In genomic region chr17:1399679-1400512, GRCh38 we compare ENCODE assay signal across 8 cellular contexts. TPM values are rescaled to one million over a fixed set of nuclear protein-coding genes. Genes with fewer than 3 reads are reported as not detected.
DNase-seq lines count a peak whose midpoint lies in the region; ATAC-seq and TF ChIP-seq lines count a peak whose summit lies in the region.

Gene YWHAE, minus strand, starts transcription at chr17:1400222. Its CDS starts 112 bp downstream, at chr17:1400110.

- H3K4me1 ChIP-seq in DND-41 (ENCODE audit: insufficient read depth, low read length) (peaks cover 40% of the 10 kb centered on the region), GM23338 (ENCODE audit: insufficient read depth) (peaks cover 26% of the 10 kb centered on the region), fibroblast of lung (ENCODE audit: control insufficient read depth, extremely low read depth, insufficient read depth, low read length) (no peaks in the 10 kb centered on the region)

- TF ChIP-seq CTCF in DND-41 (IDR thresholded peaks at IDR 0.05; ENCODE audit: borderline replicate concordance, extremely low read depth, low read length, poor library complexity, severe bottlenecking) (peak; percentile 1), GM23338 (conservative IDR thresholded peaks at IDR 0.05; ENCODE audit: low read depth in 2 of 2) (no peak), fibroblast of lung (conservative IDR thresholded peaks at IDR 0.05 in 1 of 2, IDR thresholded peaks at IDR 0.05 in 1 of 2; ENCODE audit: low read depth in 1 of 2, low read length in 2 of 2) (no peak)

- H3K79me2 ChIP-seq in DND-41 (ENCODE audit: insufficient read depth, low read length) (peaks cover 51% of the 10 kb centered on the region), GM23338 (replicated peaks; ENCODE audit: insufficient read depth) (peaks cover 49% of the 10 kb centered on the region), fibroblast of lung (ENCODE audit: control insufficient read depth, insufficient read depth, low read length) (peaks cover 51% of the 10 kb centered on the region)

- POLR2A ChIA-PET in naive thymus-derived CD8-positive, alpha-beta T cell (lab: Charles Lee): interaction anchor here (0.6 to 2.7 kb wide), 19 partner anchors 9 to 1345 kb away, joined by 3 to 29 read pairs (median 4); partner anchors contain the start of genes CRK, INPP5K and SLC43A2

- peak; percentile 95 for ATAC-seq in DND-41 (ENCODE audit: insufficient read depth, low read depth)
- peak; percentile 91 for ATAC-seq in GM23338
- peak; percentile 96 for ATAC-seq in activated T-helper 17 cell treated with anti-CD3 and anti-CD28 coated beads, Interleukin-2, amount 50 U/mL, for 72 hours (replicated peaks)
- peak; percentile 87 to 89 for ATAC-seq in naive thymus-derived CD8-positive, alpha-beta T cell

- peaks cover 11% of the 10 kb centered on the region for H3K27me3 Mint-ChIP-seq in GM23338 (ENCODE audit: insufficient read depth, low read depth, poor library complexity)
- no peaks in the 10 kb centered on the region for H3K27me3 Mint-ChIP-seq in activated T-helper 17 cell treated with anti-CD3 and anti-CD28 coated beads, Interleukin-2, amount 50 U/mL, for 72 hours
- no peaks in the 10 kb centered on the region for H3K27me3 Mint-ChIP-seq in naive thymus-derived CD8-positive, alpha-beta T cell

- no peaks in the 10 kb centered on the region; the same call in 1 of the 2 replicates for H3F3A ChIP-seq in GM23338 (replicated peaks; ENCODE audit: low read depth)

- peak within 1 kb of the TSS; percentile 97 for H3K9ac ChIP-seq in DND-41 (ENCODE audit: low read depth, low read length)
- H3K9ac ChIP-seq in fibroblast of lung (ENCODE audit: insufficient read depth, low read length): peak within 1 kb of the TSS; percentile 100

- peak within 1 kb of the TSS; percentile 100 for H3K27ac ChIP-seq in DND-41 (ENCODE audit: low read length)
- H3K27ac ChIP-seq in GM23338 (ENCODE audit: low read depth): peak within 1 kb of the TSS; percentile 99
- H3K27ac ChIP-seq in fibroblast of lung (ENCODE audit: insufficient read depth, low read length): peak within 1 kb of the TSS; percentile 99

- peak within 1 kb of the TSS; percentile 100 for H3K27ac Mint-ChIP-seq in GM23338
- peak within 1 kb of the TSS; percentile 100 for H3K27ac Mint-ChIP-seq in activated T-helper 17 cell treated with anti-CD3 and anti-CD28 coated beads, Interleukin-2, amount 50 U/mL, for 72 hours
- H3K27ac Mint-ChIP-seq in naive thymus-derived CD8-positive, alpha-beta T cell: peak within 1 kb of the TSS; percentile 95 to 100 (median 99)

- H3K4me3 ChIP-seq in DND-41 (ENCODE audit: low read depth in 1 of 2, low read length in 2 of 2) (peak within 1 kb of the TSS; percentile 86 to 99), GM23338 (peak within 1 kb of the TSS; percentile 92), fibroblast of lung (replicated peaks in 1 of 4; ENCODE audit: control extremely low read depth in 1 of 4, insufficient read depth in 1 of 4, low read depth in 3 of 4, low read length in 4 of 4) (peak within 1 kb of the TSS; percentile 60 to 99 (median 90))

- H3K4me2 ChIP-seq in DND-41 (ENCODE audit: insufficient read depth, low read length) (peak within 1 kb of the TSS; percentile 95), GM23338 (peak within 1 kb of the TSS; percentile 91), fibroblast of lung (ENCODE audit: extremely low read depth, insufficient read depth, low read length) (peak within 1 kb of the TSS; percentile 83)

- peaks cover 46% of the 10 kb centered on the region for H3K36me3 Mint-ChIP-seq in GM23338 (ENCODE audit: low read depth)
- H3K36me3 Mint-ChIP-seq in activated T-helper 17 cell treated with anti-CD3 and anti-CD28 coated beads, Interleukin-2, amount 50 U/mL, for 72 hours (ENCODE audit: low read depth): peaks cover 57% of the 10 kb centered on the region
- peaks cover 0 to 30% (median 0%) of the 10 kb centered on the region in 3 donors for H3K36me3 Mint-ChIP-seq in naive thymus-derived CD8-positive, alpha-beta T cell

- H3K4me1 Mint-ChIP-seq in GM23338: peaks cover 18% of the 10 kb centered on the region
- peaks cover 11% of the 10 kb centered on the region for H3K4me1 Mint-ChIP-seq in activated T-helper 17 cell treated with anti-CD3 and anti-CD28 coated beads, Interleukin-2, amount 50 U/mL, for 72 hours
- peaks cover 22 to 44% (median 41%) of the 10 kb centered on the region in 4 donors for H3K4me1 Mint-ChIP-seq in naive thymus-derived CD8-positive, alpha-beta T cell

- H3K36me3 ChIP-seq in DND-41 (ENCODE audit: insufficient read depth, low read length) (peaks cover 45% of the 10 kb centered on the region), GM23338 (ENCODE audit: insufficient read depth) (no peaks in the 10 kb centered on the region), fibroblast of lung (ENCODE audit: control insufficient read depth, insufficient read depth, low read length) (no peaks in the 10 kb centered on the region)

- H4K20me1 ChIP-seq in DND-41 (ENCODE audit: insufficient read depth, low read length) (peaks cover 45% of the 10 kb centered on the region), GM23338 (replicated peaks; ENCODE audit: insufficient read depth) (peaks cover 34% of the 10 kb centered on the region), fibroblast of lung (ENCODE audit: control insufficient read depth, extremely low read depth, insufficient read depth, low read length) (peaks cover 9% of the 10 kb centered on the region)

- H3K27me3 ChIP-seq in DND-41 (ENCODE audit: insufficient read depth, low read length, poor library complexity): no peaks in the 10 kb centered on the region
- no peaks in the 10 kb centered on the region for H3K27me3 ChIP-seq in GM23338 (ENCODE audit: insufficient read depth)
- H3K27me3 ChIP-seq in fibroblast of lung (ENCODE audit: control insufficient read depth, insufficient read depth, low read length): no peaks in the 10 kb centered on the region

- H3K9me2 ChIP-seq in GM23338 (ENCODE audit: insufficient read depth): no peaks in the 10 kb centered on the region

- H3K4me3 Mint-ChIP-seq in GM23338: peak within 1 kb of the TSS; percentile 99
- H3K4me3 Mint-ChIP-seq in activated T-helper 17 cell treated with anti-CD3 and anti-CD28 coated beads, Interleukin-2, amount 50 U/mL, for 72 hours: peak within 1 kb of the TSS; percentile 100
- H3K4me3 Mint-ChIP-seq in naive thymus-derived CD8-positive, alpha-beta T cell: peak within 1 kb of the TSS; percentile 98 to 100 (median 99)

- H2AFZ ChIP-seq in DND-41 (ENCODE audit: low read depth, low read length): peak within 1 kb of the TSS; percentile 99
- peak within 1 kb of the TSS; percentile 98 for H2AFZ ChIP-seq in GM23338
- H2AFZ ChIP-seq in fibroblast of lung (ENCODE audit: low read length): peak within 1 kb of the TSS; percentile 76

- DNase-seq in DND-41 (peak; percentile 98), GM23338 (ENCODE audit: low spot score) (peak; percentile 99), LHCN-M2 (ENCODE audit: low read depth) (peak; percentile 95), RPMI8226 (peak; percentile 95), fibroblast of lung (ENCODE audit: low read depth in 2 of 2) (peak; percentile 92 to 93)
- DNase-seq in naive thymus-derived CD8-positive, alpha-beta T cell: peak; percentile 93 to 96 (median 94)
- DNase-seq in stimulated activated naive CD4-positive, alpha-beta T cell (lab: John Stamatoyannopoulos, UW): peak; percentile 89 to 94 (median 94)

- no peaks in the 10 kb centered on the region for H3K9me3 ChIP-seq in DND-41 (ENCODE audit: insufficient read depth, low read length, severe bottlenecking)
- H3K9me3 ChIP-seq in fibroblast of lung (ENCODE audit: control insufficient read depth, insufficient read depth, low read depth, low read length): no peaks in the 10 kb centered on the region

- H3K9me3 Mint-ChIP-seq in GM23338: peaks cover 3% of the 10 kb centered on the region; the same call in 2 of the 3 replicates
- H3K9me3 Mint-ChIP-seq in activated T-helper 17 cell treated with anti-CD3 and anti-CD28 coated beads, Interleukin-2, amount 50 U/mL, for 72 hours: no peaks in the 10 kb centered on the region
- peaks cover 0 to 2% (median 0%) of the 10 kb centered on the region in 9 donors for H3K9me3 Mint-ChIP-seq in naive thymus-derived CD8-positive, alpha-beta T cell

TF ChIP-seq in GM23338, 12 proteins besides CTCF, POLR2A, EP300 and RAD21 (continues in another document):
- TF ChIP-seq ETS1 (IDR thresholded peaks at IDR 0.05) (peak; percentile 45), ZNF114 (CRISPR knock-in tag; IDR thresholded peaks at IDR 0.05) (0 out of 2 replicates have a peak, but pooled peaks have one; percentile 28)

RNA-seq across cellular contexts. Expression of gene YWHAE, which starts in this region (rescaled TPM):
- total RNA-seq in GM23338 (2014; rRNA removed; shearing (Covaris generic)): 1,251 and 1,409 TPM in 2 replicates
- polyA plus RNA-seq in GM23338 (2016; fragmentation: Nextera tagmentation; extraction: Ambion mirVana) (1,271 and 1,283 TPM in 2 replicates), fibroblast of lung (1,742 and 2,155 TPM in 2 replicates)
- total RNA-seq in LHCN-M2 (2014; rRNA removed) (605 and 722 TPM in 2 replicates), fibroblast of lung (307 and 364 TPM in 2 replicates)
- 1,151 TPM for polyA plus RNA-seq in LHCN-M2 (2012)
- total RNA-seq in activated T-helper 17 cell treated with anti-CD3 and anti-CD28 coated beads, Interleukin-2, amount 50 U/mL, for 72 hours: 100 to 1,000 TPM; 247 to 515 TPM
- 1,148 and 1,177 TPM in 2 replicates for polyA plus RNA-seq in fibroblast of lung (2012)
- polyA minus RNA-seq in fibroblast of lung (ENCODE audit: low replicate concordance): 123 and 135 TPM in 2 replicates
- total RNA-seq in naive thymus-derived CD8-positive, alpha-beta T cell: 100 to 1,000 TPM; 114 to 122 TPM
- 10 to 100 TPM; 28.3 to 34.2 (median 34.0) TPM for polyA plus RNA-seq in naive thymus-derived CD8-positive, alpha-beta T cell

Comparison
In these comparisons a context has a peak if more than half of its experiments do, and no peak if none do; other contexts are left out.
1. Peak in every context shown above with its lines: DNase-seq, ATAC-seq, H3K4me3 ChIP-seq and H3K27ac ChIP-seq.
2. RNA of gene YWHAE (polyA plus RNA-seq): 1,148 to 2,155 TPM in fibroblast of lung and 1,271 to 1,283 TPM in GM23338; 28.3 to 34.2 TPM in naive thymus-derived CD8-positive, alpha-beta T cell; every median in the first group is over 10 times any median in the second.